Comparison of ENCODE assay signal across 9 cellular contexts in the genomic region with DNA sequence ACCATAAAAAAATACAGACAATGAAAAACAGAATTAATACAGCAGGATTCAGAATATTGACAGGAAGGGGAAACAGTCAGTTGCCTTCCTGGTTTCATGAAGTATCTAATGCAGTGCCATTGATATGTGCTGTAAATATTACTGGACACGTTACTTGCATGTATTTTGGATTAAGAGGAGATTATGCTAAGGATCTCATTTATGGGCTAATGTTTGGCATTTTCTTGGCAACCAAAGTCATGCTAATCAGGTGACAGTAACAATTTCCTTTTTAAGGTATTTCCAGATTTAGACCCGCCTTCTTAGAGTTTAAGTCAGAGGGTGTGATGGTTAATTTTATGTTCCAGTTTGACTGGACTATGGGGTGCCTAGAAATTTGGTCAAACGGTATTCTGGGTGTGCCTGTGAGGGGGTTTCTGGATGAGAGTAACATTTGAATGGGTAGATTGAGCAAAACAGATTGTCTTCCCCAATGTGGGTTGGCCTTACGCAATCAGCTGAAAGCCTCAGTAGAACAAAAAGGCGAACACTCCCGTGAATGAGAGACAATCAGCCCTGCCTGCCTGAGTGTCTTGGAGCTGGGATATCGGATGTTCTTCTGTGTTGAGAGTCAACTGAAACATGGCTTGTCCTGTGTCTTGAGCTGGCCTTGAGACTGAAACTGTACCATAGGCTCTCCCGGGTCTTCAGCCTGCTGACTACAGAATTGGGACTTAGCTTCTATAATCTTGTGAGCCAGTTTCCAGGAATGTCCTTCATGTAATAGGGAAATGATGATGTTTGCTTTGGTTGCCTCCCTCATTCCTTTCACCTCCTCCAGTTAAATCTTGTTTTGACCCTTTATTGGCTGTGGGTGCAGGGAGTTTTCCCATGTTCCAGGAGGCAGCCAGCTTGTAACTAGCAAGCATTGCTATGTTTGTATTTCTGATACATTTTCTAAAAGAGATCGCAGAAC. TPM values are rescaled to one million over a fixed set of nuclear protein-coding genes. Genes with fewer than 3 reads are reported as not detected.
A peak's percentile ranks its signal among the peaks of the same experiment; 100 is the strongest.
DNase-seq lines count a peak whose midpoint lies in the region; ATAC-seq lines count a peak whose summit lies in the region.
"Had no signal": no experiment of that assay in that cellular context is flagged by ENCODE, and none has a peak within 500 bp of the region (broad histone marks: within the 10 kb centered on the region; RNA-seq: fewer than 3 reads in every experiment).

No MANE protein-coding gene starts in this region.

- H3K36me3 ChIP-seq in adipocyte (ENCODE audit: control insufficient read depth, insufficient read depth, low read length, severe bottlenecking) = no peaks in the 10 kb centered on the region
- H3K36me3 ChIP-seq in aorta (ENCODE audit: control insufficient read depth in 1 of 2, insufficient read depth in 2 of 2, low read length in 1 of 2) = no peaks in the 10 kb centered on the region
- H3K36me3 ChIP-seq in HAP-1 (replicated peaks) = no peaks in the 10 kb centered on the region

- intact Hi-C loops in left cardiac atrium (cut with DNase I) = no loop called here
- intact Hi-C loops in cardiac septum (cut with DNase I) = no loop called here
- intact Hi-C loops in aorta (cut with DNase I) = no loop called here
- intact Hi-C loops in posterior cingulate gyrus (cut with DNase I) = no loop called here

- H3K9me3 ChIP-seq in adipocyte (ENCODE audit: control insufficient read depth, low read length) = no peaks in the 10 kb centered on the region
- no peaks in the 10 kb centered on the region for H3K9me3 ChIP-seq in aorta (ENCODE audit: control insufficient read depth, low read length)
- no peaks in the 10 kb centered on the region for H3K9me3 ChIP-seq in HAP-1

- peak overlapping the region in 1 of 2 donors; percentile 78 for H3K27ac ChIP-seq in aorta (ENCODE audit: low read depth in 1 of 2, low read length in 2 of 2)

- peak overlapping the region; percentile 72 for H3K9ac ChIP-seq in adipocyte (ENCODE audit: low read length)

- DNase-seq in left cardiac atrium (peak; percentile 39), cardiac septum (ENCODE audit: low spot score) (no peak), adipocyte (ENCODE audit: low read depth) (peak; percentile 66), left kidney (ENCODE audit: low read depth, low spot score) (peak; percentile 38), aorta (no peak), HAP-1 (ENCODE audit: low spot score in 2 of 2) (no peak), posterior cingulate gyrus (no peak)
- DNase-seq: DMS 273 treated with DMSO at 0.1 percent for 48 hours had no signal

- H3K4me1 ChIP-seq in adipocyte (ENCODE audit: control insufficient read depth, insufficient read depth, low read length) (peaks cover 75% of the 10 kb centered on the region), aorta (ENCODE audit: control insufficient read depth in 1 of 2, insufficient read depth in 2 of 2, low read length in 2 of 2) (peaks cover 13 to 15% of the 10 kb centered on the region in 2 donors), HAP-1 (peaks cover 4% of the 10 kb centered on the region)

- no peaks in the 10 kb centered on the region for H3K27me3 ChIP-seq in adipocyte (replicated peaks; ENCODE audit: control insufficient read depth, insufficient read depth, low read length)
- no peaks in the 10 kb centered on the region for H3K27me3 ChIP-seq in aorta (ENCODE audit: control insufficient read depth in 1 of 2, insufficient read depth in 2 of 2, low read length in 1 of 2)
- no peaks in the 10 kb centered on the region for H3K27me3 ChIP-seq in HAP-1 (ENCODE audit: low read depth)

- in situ Hi-C loops in HAP-1 (cut with MboI; ENCODE audit: low sequenced_read_pairs) = no loop called here

- WGBS in aorta, 2 donors = 58% methylated on average over 9 of the region's 9 CpGs

- H3K4me3 ChIP-seq in adipocyte (ENCODE audit: low read length) (peak overlapping the region; percentile 64), aorta (ENCODE audit: low read length in 2 of 2) (no peak overlapping the region), HAP-1 (no peak overlapping the region)

- ATAC-seq in left cardiac atrium (peak; percentile 24 to 34), aorta (ENCODE audit: low FRiP score) (peak; percentile 39), GM19023 (IDR thresholded peaks at IDR 0.05; ENCODE audit: unreplicated experiment) (no peak)

RNA-seq across cellular contexts. Expression of gene SQOR, which starts 10.5 kb away (rescaled TPM):
- total RNA-seq in left cardiac atrium (10 to 100 TPM; 24.8 to 29.0 TPM), cardiac septum (12.3 TPM), aorta (10 to 100 TPM; 44.5 to 49.3 TPM)
- 10 to 100 TPM; 52.8 to 65.0 TPM for polyA plus RNA-seq in aorta

RNA-seq across cellular contexts. Expression of gene BLOC1S6, which starts 58.1 kb away (rescaled TPM):
- total RNA-seq in left cardiac atrium = 10 to 100 TPM; 27.7 to 37.0 TPM
- 29.1 TPM for total RNA-seq in cardiac septum
- 10 to 100 TPM; 46.8 to 47.3 TPM for total RNA-seq in aorta
- 10 to 100 TPM; 24.9 to 45.6 TPM for polyA plus RNA-seq in aorta

Comparison
In these comparisons a context has a peak if more than half of its experiments do, and no peak if none do; other contexts are left out.
1. DNase-seq: peak in left cardiac atrium (single experiment), adipocyte (single experiment) and left kidney (single experiment); none in cardiac septum (single experiment), aorta (0 of 2), HAP-1 (0 of 2) and posterior cingulate gyrus (0 of 10).